ENCODE assay signal across 1 cellular context in genomic region chr7:84629640-84630318, GRCh38.
TF ChIP-seq lines count a peak whose summit lies in the region.

No MANE protein-coding gene starts in this region.

TF ChIP-seq in HEK293, 187 proteins besides CTCF, POLR2A, EP300 and RAD21 (continued from another document and continues in another):
- no peak for TF ChIP-seq SP3 (tag by site-specific recombination; IDR thresholded peaks at IDR 0.05)
- no peak for TF ChIP-seq ZNF658 (tag by site-specific recombination; IDR thresholded peaks at IDR 0.05)
- TF ChIP-seq ZNF341 (tag by site-specific recombination; IDR thresholded peaks at IDR 0.05; ENCODE audit: low read depth): no peak
- TF ChIP-seq, protein P1, sequence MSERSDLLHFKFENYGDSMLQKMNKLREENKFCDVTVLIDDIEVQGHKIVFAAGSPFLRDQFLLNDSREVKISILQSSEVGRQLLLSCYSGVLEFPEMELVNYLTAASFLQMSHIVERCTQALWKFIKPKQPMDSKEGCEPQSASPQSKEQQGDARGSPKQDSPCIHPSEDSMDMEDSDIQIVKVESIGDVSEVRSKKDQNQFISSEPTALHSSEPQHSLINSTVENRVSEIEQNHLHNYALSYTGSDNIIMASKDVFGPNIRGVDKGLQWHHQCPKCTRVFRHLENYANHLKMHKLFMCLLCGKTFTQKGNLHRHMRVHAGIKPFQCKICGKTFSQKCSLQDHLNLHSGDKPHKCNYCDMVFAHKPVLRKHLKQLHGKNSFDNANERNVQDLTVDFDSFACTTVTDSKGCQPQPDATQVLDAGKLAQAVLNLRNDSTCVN (tag by site-specific recombination; optimal IDR thresholded peaks at IDR 0.05): no peak
- no peak for TF ChIP-seq RBAK (tag by site-specific recombination; IDR thresholded peaks at IDR 0.05)
- TF ChIP-seq KLF9 (tag by site-specific recombination; IDR thresholded peaks at IDR 0.05; ENCODE audit: low read depth): no peak
- no peak for TF ChIP-seq ZNF621 (tag by site-specific recombination; IDR thresholded peaks at IDR 0.05)
- no peak for TF ChIP-seq ZNF175 (tag by site-specific recombination; IDR thresholded peaks at IDR 0.05)
- TF ChIP-seq INSM2 (tag by site-specific recombination; IDR thresholded peaks at IDR 0.05): no peak
- TF ChIP-seq ZNF837 (tag by site-specific recombination; IDR thresholded peaks at IDR 0.05): no peak
- no peak for TF ChIP-seq ZNF776 (tag by site-specific recombination; IDR thresholded peaks at IDR 0.05; ENCODE audit: borderline replicate concordance)
- TF ChIP-seq KLF7 (tag by site-specific recombination; IDR thresholded peaks at IDR 0.05; ENCODE audit: borderline replicate concordance): no peak
- TF ChIP-seq ZNF449 (tag by site-specific recombination; IDR thresholded peaks at IDR 0.05): no peak
- TF ChIP-seq ZNF2 (tag by site-specific recombination; IDR thresholded peaks at IDR 0.05): no peak
- no peak for TF ChIP-seq YY2 (tag by site-specific recombination; IDR thresholded peaks at IDR 0.05)
- no peak for TF ChIP-seq ZNF639 (tag by site-specific recombination; IDR thresholded peaks at IDR 0.05)
- no peak for TF ChIP-seq ZNF23 (tag by site-specific recombination; IDR thresholded peaks at IDR 0.05; ENCODE audit: borderline replicate concordance)
- TF ChIP-seq MYNN (tag by site-specific recombination; IDR thresholded peaks at IDR 0.05; ENCODE audit: borderline replicate concordance): no peak
- no peak for TF ChIP-seq YY1 (tag by site-specific recombination; IDR thresholded peaks at IDR 0.05)
- no peak for TF ChIP-seq KLF1 (tag by site-specific recombination; IDR thresholded peaks at IDR 0.05)
- TF ChIP-seq ZNF585B (tag by site-specific recombination; IDR thresholded peaks at IDR 0.05): no peak
- TF ChIP-seq OSR2 (tag by site-specific recombination; IDR thresholded peaks at IDR 0.05): no peak
- no peak for TF ChIP-seq ZNF112 (tag by site-specific recombination; IDR thresholded peaks at IDR 0.05)
- no peak for TF ChIP-seq ZEB2 (tag by site-specific recombination; IDR thresholded peaks at IDR 0.05)
- TF ChIP-seq, protein P2, sequence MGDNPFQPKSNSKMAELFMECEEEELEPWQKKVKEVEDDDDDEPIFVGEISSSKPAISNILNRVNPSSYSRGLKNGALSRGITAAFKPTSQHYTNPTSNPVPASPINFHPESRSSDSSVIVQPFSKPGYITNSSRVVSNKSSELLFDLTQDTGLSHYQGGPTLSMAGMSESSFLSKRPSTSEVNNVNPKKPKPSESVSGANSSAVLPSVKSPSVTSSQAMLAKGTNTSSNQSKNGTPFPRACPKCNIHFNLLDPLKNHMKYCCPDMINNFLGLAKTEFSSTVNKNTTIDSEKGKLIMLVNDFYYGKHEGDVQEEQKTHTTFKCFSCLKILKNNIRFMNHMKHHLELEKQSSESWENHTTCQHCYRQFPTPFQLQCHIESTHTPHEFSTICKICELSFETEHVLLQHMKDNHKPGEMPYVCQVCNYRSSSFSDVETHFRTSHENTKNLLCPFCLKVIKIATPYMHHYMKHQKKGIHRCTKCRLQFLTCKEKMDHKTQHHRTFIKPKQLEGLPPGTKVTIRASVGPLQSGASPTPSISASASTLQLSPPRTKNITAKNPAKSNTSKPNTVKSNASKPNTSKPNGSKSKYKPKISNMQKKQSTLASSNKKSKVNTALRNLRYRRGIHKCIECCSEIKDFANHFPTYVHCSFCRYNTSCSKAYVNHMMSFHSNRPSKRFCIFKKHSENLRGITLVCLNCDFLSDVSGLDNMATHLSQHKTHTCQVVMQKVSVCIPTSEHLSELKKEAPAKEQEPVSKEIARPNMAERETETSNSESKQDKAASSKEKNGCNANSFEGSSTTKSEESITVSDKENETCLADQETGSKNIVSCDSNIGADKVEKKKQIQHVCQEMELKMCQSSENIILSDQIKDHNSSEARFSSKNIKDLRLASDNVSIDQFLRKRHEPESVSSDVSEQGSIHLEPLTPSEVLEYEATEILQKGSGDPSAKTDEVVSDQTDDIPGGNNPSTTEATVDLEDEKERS (tag by site-specific recombination; IDR thresholded peaks at IDR 0.05): no peak
- no peak for TF ChIP-seq BCL11A (tag by site-specific recombination; IDR thresholded peaks at IDR 0.05; ENCODE audit: low read depth)
- TF ChIP-seq ZNF623 (tag by site-specific recombination; IDR thresholded peaks at IDR 0.05): peak; percentile 32; the same call in 1 of the 2 replicates
- TF ChIP-seq ZXDB (tag by site-specific recombination; IDR thresholded peaks at IDR 0.05): 0 out of 2 replicates have a peak, but pooled peaks have one; percentile 21
- no peak for TF ChIP-seq ZNF146 (tag by site-specific recombination; IDR thresholded peaks at IDR 0.05)
- TF ChIP-seq ZNF548 (tag by site-specific recombination; IDR thresholded peaks at IDR 0.05): no peak
- no peak for TF ChIP-seq ZNF223 (tag by site-specific recombination; IDR thresholded peaks at IDR 0.05)
- peak; percentile 31 for TF ChIP-seq ZNF510 (tag by site-specific recombination; IDR thresholded peaks at IDR 0.05; ENCODE audit: insufficient replicate concordance)
- TF ChIP-seq GLI2 (tag by site-specific recombination; IDR thresholded peaks at IDR 0.05; ENCODE audit: borderline replicate concordance, low read depth): no peak
- TF ChIP-seq, protein P3, sequence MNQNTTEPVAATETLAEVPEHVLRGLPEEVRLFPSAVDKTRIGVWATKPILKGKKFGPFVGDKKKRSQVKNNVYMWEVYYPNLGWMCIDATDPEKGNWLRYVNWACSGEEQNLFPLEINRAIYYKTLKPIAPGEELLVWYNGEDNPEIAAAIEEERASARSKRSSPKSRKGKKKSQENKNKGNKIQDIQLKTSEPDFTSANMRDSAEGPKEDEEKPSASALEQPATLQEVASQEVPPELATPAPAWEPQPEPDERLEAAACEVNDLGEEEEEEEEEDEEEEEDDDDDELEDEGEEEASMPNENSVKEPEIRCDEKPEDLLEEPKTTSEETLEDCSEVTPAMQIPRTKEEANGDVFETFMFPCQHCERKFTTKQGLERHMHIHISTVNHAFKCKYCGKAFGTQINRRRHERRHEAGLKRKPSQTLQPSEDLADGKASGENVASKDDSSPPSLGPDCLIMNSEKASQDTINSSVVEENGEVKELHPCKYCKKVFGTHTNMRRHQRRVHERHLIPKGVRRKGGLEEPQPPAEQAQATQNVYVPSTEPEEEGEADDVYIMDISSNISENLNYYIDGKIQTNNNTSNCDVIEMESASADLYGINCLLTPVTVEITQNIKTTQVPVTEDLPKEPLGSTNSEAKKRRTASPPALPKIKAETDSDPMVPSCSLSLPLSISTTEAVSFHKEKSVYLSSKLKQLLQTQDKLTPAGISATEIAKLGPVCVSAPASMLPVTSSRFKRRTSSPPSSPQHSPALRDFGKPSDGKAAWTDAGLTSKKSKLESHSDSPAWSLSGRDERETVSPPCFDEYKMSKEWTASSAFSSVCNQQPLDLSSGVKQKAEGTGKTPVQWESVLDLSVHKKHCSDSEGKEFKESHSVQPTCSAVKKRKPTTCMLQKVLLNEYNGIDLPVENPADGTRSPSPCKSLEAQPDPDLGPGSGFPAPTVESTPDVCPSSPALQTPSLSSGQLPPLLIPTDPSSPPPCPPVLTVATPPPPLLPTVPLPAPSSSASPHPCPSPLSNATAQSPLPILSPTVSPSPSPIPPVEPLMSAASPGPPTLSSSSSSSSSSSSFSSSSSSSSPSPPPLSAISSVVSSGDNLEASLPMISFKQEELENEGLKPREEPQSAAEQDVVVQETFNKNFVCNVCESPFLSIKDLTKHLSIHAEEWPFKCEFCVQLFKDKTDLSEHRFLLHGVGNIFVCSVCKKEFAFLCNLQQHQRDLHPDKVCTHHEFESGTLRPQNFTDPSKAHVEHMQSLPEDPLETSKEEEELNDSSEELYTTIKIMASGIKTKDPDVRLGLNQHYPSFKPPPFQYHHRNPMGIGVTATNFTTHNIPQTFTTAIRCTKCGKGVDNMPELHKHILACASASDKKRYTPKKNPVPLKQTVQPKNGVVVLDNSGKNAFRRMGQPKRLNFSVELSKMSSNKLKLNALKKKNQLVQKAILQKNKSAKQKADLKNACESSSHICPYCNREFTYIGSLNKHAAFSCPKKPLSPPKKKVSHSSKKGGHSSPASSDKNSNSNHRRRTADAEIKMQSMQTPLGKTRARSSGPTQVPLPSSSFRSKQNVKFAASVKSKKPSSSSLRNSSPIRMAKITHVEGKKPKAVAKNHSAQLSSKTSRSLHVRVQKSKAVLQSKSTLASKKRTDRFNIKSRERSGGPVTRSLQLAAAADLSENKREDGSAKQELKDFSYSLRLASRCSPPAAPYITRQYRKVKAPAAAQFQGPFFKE (tag by site-specific recombination; IDR thresholded peaks at IDR 0.05; ENCODE audit: borderline replicate concordance): no peak
- no peak for TF ChIP-seq ZNF214 (tag by site-specific recombination; IDR thresholded peaks at IDR 0.05; ENCODE audit: borderline replicate concordance)
- peak; percentile 65 for TF ChIP-seq ZNF426 (tag by site-specific recombination; IDR thresholded peaks at IDR 0.05)
- no peak for TF ChIP-seq ZFP69B (tag by site-specific recombination; IDR thresholded peaks at IDR 0.05)
- no peak for TF ChIP-seq SETDB1 (IDR thresholded peaks at IDR 0.05; ENCODE audit: insufficient read length, low read length)
- TF ChIP-seq ZBTB8A (tag by site-specific recombination; IDR thresholded peaks at IDR 0.05): no peak
- TF ChIP-seq, protein P4, sequence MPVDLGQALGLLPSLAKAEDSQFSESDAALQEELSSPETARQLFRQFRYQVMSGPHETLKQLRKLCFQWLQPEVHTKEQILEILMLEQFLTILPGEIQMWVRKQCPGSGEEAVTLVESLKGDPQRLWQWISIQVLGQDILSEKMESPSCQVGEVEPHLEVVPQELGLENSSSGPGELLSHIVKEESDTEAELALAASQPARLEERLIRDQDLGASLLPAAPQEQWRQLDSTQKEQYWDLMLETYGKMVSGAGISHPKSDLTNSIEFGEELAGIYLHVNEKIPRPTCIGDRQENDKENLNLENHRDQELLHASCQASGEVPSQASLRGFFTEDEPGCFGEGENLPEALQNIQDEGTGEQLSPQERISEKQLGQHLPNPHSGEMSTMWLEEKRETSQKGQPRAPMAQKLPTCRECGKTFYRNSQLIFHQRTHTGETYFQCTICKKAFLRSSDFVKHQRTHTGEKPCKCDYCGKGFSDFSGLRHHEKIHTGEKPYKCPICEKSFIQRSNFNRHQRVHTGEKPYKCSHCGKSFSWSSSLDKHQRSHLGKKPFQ (tag by site-specific recombination; IDR thresholded peaks at IDR 0.05): no peak
- no peak for TF ChIP-seq ZNF202 (tag by site-specific recombination; IDR thresholded peaks at IDR 0.05; ENCODE audit: borderline replicate concordance)
- TF ChIP-seq ZNF521 (tag by site-specific recombination; IDR thresholded peaks at IDR 0.05): no peak
- TF ChIP-seq ZFP37 (tag by site-specific recombination; IDR thresholded peaks at IDR 0.05): no peak
- TF ChIP-seq ZNF76 (tag by site-specific recombination; IDR thresholded peaks at IDR 0.05; ENCODE audit: borderline replicate concordance, low read depth): no peak
- no peak for TF ChIP-seq WT1 (tag by site-specific recombination; IDR thresholded peaks at IDR 0.05)
- TF ChIP-seq ZNF561 (tag by site-specific recombination; IDR thresholded peaks at IDR 0.05; ENCODE audit: borderline replicate concordance): no peak
- TF ChIP-seq ZBTB48 (tag by site-specific recombination; IDR thresholded peaks at IDR 0.05): no peak
- no peak for TF ChIP-seq SP7 (tag by site-specific recombination; IDR thresholded peaks at IDR 0.05)
- no peak for TF ChIP-seq GLIS2 (tag by site-specific recombination; IDR thresholded peaks at IDR 0.05)
- TF ChIP-seq ATF2 (tag by site-specific recombination; IDR thresholded peaks at IDR 0.05; ENCODE audit: low read depth): no peak
- no peak for TF ChIP-seq ZFP3 (tag by site-specific recombination; IDR thresholded peaks at IDR 0.05; ENCODE audit: low read depth)
- no peak for TF ChIP-seq BCL11B (tag by site-specific recombination; IDR thresholded peaks at IDR 0.05; ENCODE audit: low read depth)
- TF ChIP-seq ZNF555 (tag by site-specific recombination; conservative IDR thresholded peaks at IDR 0.05): peak; percentile 49
